Comparison of ENCODE assay signal across 19 cellular contexts in genomic region chr4:168126952-168127351, GRCh38. TPM values are rescaled to one million over a fixed set of nuclear protein-coding genes. Genes with fewer than 3 reads are reported as not detected.
DNase-seq lines count a peak whose midpoint lies in the region; ATAC-seq and TF ChIP-seq lines count a peak whose summit lies in the region.
"Had no signal": no experiment of that assay in that cellular context is flagged by ENCODE, and none has a peak within 500 bp of the region (broad histone marks: within the 10 kb centered on the region; RNA-seq: fewer than 3 reads in every experiment).

No MANE protein-coding gene starts in this region.

- H3K4me2 ChIP-seq in HCT116 (ENCODE audit: low read length) = no peak overlapping the region
- H3K4me2 ChIP-seq: BLaER1 had no signal

- TF ChIP-seq POLR2A in HCT116 (IDR thresholded peaks at IDR 0.05; ENCODE audit: borderline replicate concordance, extremely low read depth, insufficient read depth, insufficient read length) = no peak

- BruUV-seq in HCT116 (replicated peaks; lab: Mats Ljungman, UMichigan) = no TSS peak

- peak overlapping the region; percentile 25 for H2AFZ ChIP-seq in HCT116 (ENCODE audit: low read depth, low read length, poor library complexity, severe bottlenecking)

- RAD21 ChIA-PET in HCT116 (lab: Charles Lee; ENCODE audit: low non-redundant PET in 1 of 2, low total read pairs in 2 of 2, uncharacterized antibody in 2 of 2, unreplicated experiment in 2 of 2) = no interaction called here

- H3K27me3 ChIP-seq in HCT116 (ENCODE audit: insufficient read depth, low read length) = no peaks in the 10 kb centered on the region
- H3K27me3 ChIP-seq: BE2C, BLaER1 had no signal

- H3K9me2 ChIP-seq in HCT116 (ENCODE audit: insufficient read depth) = no peaks in the 10 kb centered on the region

- no peaks in the 10 kb centered on the region for H3K79me2 ChIP-seq in HCT116 (ENCODE audit: insufficient read depth, low read length)

- H3K4me3 ChIP-seq in HCT116 (replicated peaks in 1 of 2; ENCODE audit: low read depth in 1 of 2, low read length in 2 of 2) = no peak overlapping the region
- H3K4me3 ChIP-seq: BLaER1 had no signal

- no peak for TF ChIP-seq CTCF in HCT116 (IDR thresholded peaks at IDR 0.05 in 2 of 3, conservative IDR thresholded peaks at IDR 0.05 in 1 of 3; ENCODE audit: borderline replicate concordance in 1 of 3, insufficient read depth in 1 of 3, low read depth in 2 of 3, low read length in 2 of 3)

- no peak for TF ChIP-seq RAD21 in HCT116 (IDR thresholded peaks at IDR 0.05; ENCODE audit: low read depth)

- H3K36me3 ChIP-seq in HCT116 (ENCODE audit: control insufficient read depth in 1 of 2, insufficient read depth in 2 of 2, low read length in 2 of 2) = no peaks in the 10 kb centered on the region
- H3K36me3 ChIP-seq: BE2C, BLaER1 had no signal

- no peaks in the 10 kb centered on the region for H4K20me1 ChIP-seq in HCT116 (ENCODE audit: insufficient read depth)
- H4K20me1 ChIP-seq: BLaER1 had no signal

- no peak for ATAC-seq in HCT116
- no peak for ATAC-seq in GM21447 (IDR thresholded peaks at IDR 0.05; ENCODE audit: unreplicated experiment)

- H3K9me3 ChIP-seq in HCT116 (ENCODE audit: control insufficient read depth in 1 of 2, insufficient read depth in 1 of 2, low read depth in 1 of 2, low read length in 2 of 2) = no peaks in the 10 kb centered on the region
- H3K9me3 ChIP-seq: BE2C, BLaER1, Caco-2 had no signal

- DNase-seq in HCT116 (ENCODE audit: low read depth, low spot score) (no peak), HEK293T (ENCODE audit: extremely low spot score) (no peak), myocyte (ENCODE audit: low read depth) (peak; percentile 8), COLO668 (lab: John Stamatoyannopoulos, UW; ENCODE audit: unreplicated experiment) (no peak)
- DNase-seq: 8988T; ACHN; BE2C; C1 segment of cervical spinal cord; Caco-2; Calu3; CD4-positive, alpha-beta memory T cell; CD4-positive, CD25-positive, alpha-beta regulatory T cell; CD8-positive, alpha-beta memory T cell; DMS79 treated with DMSO at 0.1 percent for 48 hours; GF-D8 had no signal

- POLR2A ChIA-PET in HCT116 (lab: Charles Lee) = interaction anchor here (0.7 kb wide), 1 partner anchor 27 kb away, joined by 3 read pairs; no protein-coding TSS in a partner anchor
- POLR2A ChIA-PET in HEK293T (lab: Yijun Ruan, JAX) = no interaction called here

- peaks cover 11 to 16% of the 10 kb centered on the region in 2 experiments; a peak in 2 of 4 replicates for H3K4me1 ChIP-seq in HCT116 (ENCODE audit: control insufficient read depth in 1 of 2, insufficient read depth in 2 of 2, low read length in 2 of 2)
- H3K4me1 ChIP-seq: BE2C, BLaER1, Caco-2 had no signal

- CTCF ChIA-PET in HCT116 (lab: Charles Lee) (interaction anchor here (1.0 to 1.1 kb wide), 2 partner anchors 9 to 27 kb away, joined by 4 read pairs; no protein-coding TSS in a partner anchor), HEK293T (lab: Yijun Ruan, JAX) (no interaction called here)

- H3K27ac ChIP-seq in HCT116 (ENCODE audit: low read depth, low read length) = peak overlapping the region; percentile 72; the same call in 1 of the 2 replicates
- H3K27ac ChIP-seq: BLaER1 had no signal

- intact Hi-C loops in HCT116 (cut with micrococcal nuclease) = no loop called here

- H3K9ac ChIP-seq in HCT116 (ENCODE audit: low read length) = no peak overlapping the region
- H3K9ac ChIP-seq: BLaER1 had no signal

TF ChIP-seq in HCT116, 20 proteins besides CTCF, POLR2A, EP300 and RAD21:
- TF ChIP-seq JUND (IDR thresholded peaks at IDR 0.05) (no peak), ELF1 (IDR thresholded peaks at IDR 0.05; ENCODE audit: borderline replicate concordance, low read depth) (no peak), ATF3 (IDR thresholded peaks at IDR 0.05) (no peak), TCF7L2 (IDR thresholded peaks at IDR 0.05; ENCODE audit: borderline replicate concordance, extremely low read depth, insufficient read depth, insufficient read length) (no peak), EGR1 (IDR thresholded peaks at IDR 0.05; ENCODE audit: low read depth) (no peak), YY1 (IDR thresholded peaks at IDR 0.05; ENCODE audit: extremely low read depth, insufficient replicate concordance, low read depth, low read length) (no peak)
TF ChIP-seq in HCT116: peak in this region for 0.

TF ChIP-seq in HEK293T, 16 proteins besides CTCF, POLR2A, EP300 and RAD21:
- peak; percentile 73 for TF ChIP-seq PKNOX1 (IDR thresholded peaks at IDR 0.05)
- no peak for TF ChIP-seq ARNT (IDR thresholded peaks at IDR 0.05)

RNA-seq across cellular contexts. Expression of gene ANXA10, which starts 34.6 kb away (rescaled TPM):
- total RNA-seq in HCT116 (2021; ENCODE audit: unreplicated experiment) (15.1 TPM), myocyte (0.16 TPM in 1 of 2 replicates, not detected in the other)
- 4.7 and 5.5 TPM in 2 replicates for polyA plus RNA-seq in HCT116 (2012)
- polyA plus RNA-seq in myocyte (2012) = 0.11 TPM
- total RNA-seq: A673; Caco-2; CD4-positive, alpha-beta memory T cell; CD4-positive, CD25-positive, alpha-beta regulatory T cell; CD8-positive, alpha-beta memory T cell had no signal
- polyA plus RNA-seq: CD14-positive monocyte; CD4-positive, alpha-beta memory T cell; CD4-positive, CD25-positive, alpha-beta regulatory T cell; CD8-positive, alpha-beta memory T cell had no signal

Comparison
In these comparisons a context has a peak if more than half of its experiments do, and no peak if none do; other contexts are left out.
1. RNA of gene ANXA10, which starts 34.6 kb away (total RNA-seq): 15.1 TPM in HCT116 (single experiment); 0.16 TPM in myocyte; every median in the first group is over 10 times any median in the second.